28 cellular contexts compared by ENCODE assay signal in the genomic region with DNA sequence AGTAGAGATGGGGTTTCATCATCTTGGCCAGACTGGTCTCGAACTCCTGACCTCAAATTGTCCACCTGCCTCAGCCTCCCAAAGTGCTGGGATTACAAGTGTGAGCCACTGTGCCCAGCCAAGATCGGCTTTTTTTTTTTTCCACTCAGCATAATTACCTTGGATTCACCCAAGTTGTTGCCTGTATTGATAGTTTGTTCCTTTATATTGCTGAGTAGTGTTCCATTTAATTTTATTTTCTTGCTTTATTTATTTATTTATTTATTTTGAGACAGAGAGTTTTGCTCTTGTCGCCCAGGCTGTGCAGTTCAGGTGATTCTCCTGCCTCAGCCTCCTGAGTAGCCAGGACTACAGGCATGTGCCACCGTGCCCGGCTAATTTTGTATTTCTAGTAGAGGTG. TPM values are rescaled to one million over a fixed set of nuclear protein-coding genes. Genes with fewer than 3 reads are reported as not detected.
DNase-seq lines count a peak whose midpoint lies in the region; ATAC-seq and TF ChIP-seq lines count a peak whose summit lies in the region.
"Had no signal": no experiment of that assay in that cellular context is flagged by ENCODE, and none has a peak within 500 bp of the region (broad histone marks: within the 10 kb centered on the region; RNA-seq: fewer than 3 reads in every experiment).

No MANE protein-coding gene starts in this region.

- CTCF ChIA-PET in activated CD8-positive, alpha-beta T cell treated with anti-CD3 and anti-CD28 coated beads for 36 hours (lab: Charles Lee): no interaction called here
- CTCF ChIA-PET in activated CD8-positive, alpha-beta T cell treated with anti-CD3 and anti-CD28 coated beads, Interleukin-2, amount 10 ng/mL, durations not matched to agents 7 days and 5 days (lab: Charles Lee): no interaction called here
- CTCF ChIA-PET in CD8-positive, alpha-beta memory T cell (lab: Charles Lee): interaction anchor here (0.7 kb wide), 1 partner anchor 24 kb away, joined by 3 read pairs; no protein-coding TSS in a partner anchor

- H3K23ac ChIP-seq in trophoblast cell (ENCODE audit: low read length): no peak overlapping the region

- H3K36me3 Mint-ChIP-seq in activated CD8-positive, alpha-beta T cell treated with anti-CD3 and anti-CD28 coated beads for 36 hours (ENCODE audit: low read depth): peaks cover 40% of the 10 kb centered on the region
- peaks cover 28% of the 10 kb centered on the region for H3K36me3 Mint-ChIP-seq in activated CD8-positive, alpha-beta T cell treated with anti-CD3 and anti-CD28 coated beads, Interleukin-2, amount 10 ng/mL, durations not matched to agents 7 days and 5 days (ENCODE audit: low read depth)
- H3K36me3 Mint-ChIP-seq in CD8-positive, alpha-beta memory T cell: peaks cover 0 to 36% (median 3%) of the 10 kb centered on the region in 3 donors
- peaks cover 29% of the 10 kb centered on the region for H3K36me3 Mint-ChIP-seq in activated naive CD8-positive, alpha-beta T cell treated with anti-CD3 and anti-CD28 coated beads, Interleukin-2, amount 50 U/mL, for 24 hours (ENCODE audit: low read depth)

- H2BK5ac ChIP-seq in trophoblast cell (ENCODE audit: low read depth, low read length, poor library complexity): no peak overlapping the region

- WGBS in trophoblast cell (ENCODE audit: extremely low coverage, insufficient coverage, insufficient read length): no CpG with 5 or more reads among the region's 5 CpGs

- no peak overlapping the region for H3K27ac ChIP-seq in CD8-positive, alpha-beta memory T cell (ENCODE audit: low read depth, low read length)
- no peak overlapping the region for H3K27ac ChIP-seq in trophoblast cell (ENCODE audit: low read depth, low read length)
- H3K27ac ChIP-seq: esophagus muscularis mucosa, PC-9 had no signal

- H4K91ac ChIP-seq in trophoblast cell (ENCODE audit: low read depth, low read length): no peak overlapping the region

- H3K9me3 Mint-ChIP-seq in activated CD8-positive, alpha-beta T cell treated with anti-CD3 and anti-CD28 coated beads for 36 hours: no peaks in the 10 kb centered on the region
- no peaks in the 10 kb centered on the region for H3K9me3 Mint-ChIP-seq in activated CD8-positive, alpha-beta T cell treated with anti-CD3 and anti-CD28 coated beads, Interleukin-2, amount 10 ng/mL, durations not matched to agents 7 days and 5 days (ENCODE audit: insufficient read depth)
- H3K9me3 Mint-ChIP-seq in CD8-positive, alpha-beta memory T cell: no peaks in the 10 kb centered on the region
- H3K9me3 Mint-ChIP-seq in activated naive CD8-positive, alpha-beta T cell treated with anti-CD3 and anti-CD28 coated beads, Interleukin-2, amount 50 U/mL, for 24 hours: no peaks in the 10 kb centered on the region
- H3K9me3 Mint-ChIP-seq: endodermal cell, mesothelial cell of epicardium had no signal

- no peaks in the 10 kb centered on the region for H3K9me3 ChIP-seq in CD8-positive, alpha-beta memory T cell (ENCODE audit: low read length)
- H3K9me3 ChIP-seq in trophoblast cell (ENCODE audit: insufficient read depth, low read depth, low read length): no peaks in the 10 kb centered on the region
- H3K9me3 ChIP-seq in MG63: no peaks in the 10 kb centered on the region
- H3K9me3 ChIP-seq: esophagus muscularis mucosa had no signal

- H3K4me3 ChIP-seq in CD8-positive, alpha-beta memory T cell (ENCODE audit: low read length): no peak overlapping the region
- H3K4me3 ChIP-seq in trophoblast cell (ENCODE audit: low read depth, low read length) (no peak overlapping the region), MG63 (no peak overlapping the region)
- H3K4me3 ChIP-seq: esophagus muscularis mucosa, heart left ventricle, PC-9 had no signal

- H2AFZ ChIP-seq in trophoblast cell (ENCODE audit: insufficient read depth, low read length, poor library complexity): no peak overlapping the region
- H2AFZ ChIP-seq: PC-9 had no signal

- no peaks in the 10 kb centered on the region for H3K79me1 ChIP-seq in trophoblast cell (ENCODE audit: low read length)

- peaks cover 64% of the 10 kb centered on the region for H3K4me1 Mint-ChIP-seq in activated CD8-positive, alpha-beta T cell treated with anti-CD3 and anti-CD28 coated beads for 36 hours (ENCODE audit: low read depth)
- H3K4me1 Mint-ChIP-seq in activated CD8-positive, alpha-beta T cell treated with anti-CD3 and anti-CD28 coated beads, Interleukin-2, amount 10 ng/mL, durations not matched to agents 7 days and 5 days (ENCODE audit: low read depth): peaks cover 35% of the 10 kb centered on the region
- H3K4me1 Mint-ChIP-seq in CD8-positive, alpha-beta memory T cell: peaks cover 56 to 89% (median 79%) of the 10 kb centered on the region in 3 donors
- H3K4me1 Mint-ChIP-seq in activated naive CD8-positive, alpha-beta T cell treated with anti-CD3 and anti-CD28 coated beads, Interleukin-2, amount 50 U/mL, for 24 hours: peaks cover 74% of the 10 kb centered on the region

- H4K8ac ChIP-seq in trophoblast cell (ENCODE audit: low read depth, low read length): no peak overlapping the region

- H3K4me3 Mint-ChIP-seq in activated CD8-positive, alpha-beta T cell treated with anti-CD3 and anti-CD28 coated beads for 36 hours: no peak overlapping the region
- no peak overlapping the region for H3K4me3 Mint-ChIP-seq in activated CD8-positive, alpha-beta T cell treated with anti-CD3 and anti-CD28 coated beads, Interleukin-2, amount 10 ng/mL, durations not matched to agents 7 days and 5 days
- peak overlapping the region in 3 of 7 donors; percentile 40 to 68 (median 59) for H3K4me3 Mint-ChIP-seq in CD8-positive, alpha-beta memory T cell
- no peak overlapping the region for H3K4me3 Mint-ChIP-seq in activated naive CD8-positive, alpha-beta T cell treated with anti-CD3 and anti-CD28 coated beads, Interleukin-2, amount 50 U/mL, for 24 hours
- H3K4me3 Mint-ChIP-seq: endodermal cell, mesothelial cell of epicardium had no signal

- no peak for DNase-seq in activated CD8-positive, alpha-beta T cell treated with anti-CD3 and anti-CD28 coated beads for 36 hours
- no peak for DNase-seq in activated CD8-positive, alpha-beta T cell treated with anti-CD3 and anti-CD28 coated beads, Interleukin-2, amount 10 ng/mL, durations not matched to agents 7 days and 5 days
- DNase-seq in CD8-positive, alpha-beta memory T cell: no peak
- DNase-seq in activated naive CD8-positive, alpha-beta T cell treated with anti-CD3 and anti-CD28 coated beads, Interleukin-2, amount 50 U/mL, for 24 hours: no peak
- no peak for DNase-seq in trophoblast cell
- no peak for DNase-seq in GF-D8 (lab: John Stamatoyannopoulos, UW)
- DNase-seq in MG63: no peak
- DNase-seq: 8988T; activated CD4-positive, alpha-beta T cell treated with anti-CD3 and anti-CD28 coated beads for 1 hour; activated effector memory CD4-positive, alpha-beta T cell treated with Interleukin-2 at 50 U/mL for 16 hours; central memory CD4-positive, alpha-beta T cell; endodermal cell; foreskin fibroblast; HCEC 1CT; heart left ventricle; Karpas-422; MV-4-11; NCI-H1436; NCI-H2081 treated with DMSO at 0.1 percent for 48 hours; NCI-H226; NCI-H69; PC-9; stimulated activated CD4-positive, alpha-beta T cell treated with anti-CD3 and anti-CD28 coated beads, Interleukin-15, amount 100 ng/mL, for 24 hours; stimulated activated CD4-positive, alpha-beta T cell treated with anti-CD3 and anti-CD28 coated beads, Interleukin-4, amount 100 ng/mL, for 4 hours; T-helper 2 cell had no signal

- no peak overlapping the region for H3K9ac ChIP-seq in trophoblast cell (ENCODE audit: low read length)

- ATAC-seq in activated CD8-positive, alpha-beta T cell treated with anti-CD3 and anti-CD28 coated beads for 36 hours: no peak
- ATAC-seq in activated CD8-positive, alpha-beta T cell treated with anti-CD3 and anti-CD28 coated beads, Interleukin-2, amount 10 ng/mL, durations not matched to agents 7 days and 5 days: no peak
- ATAC-seq in activated naive CD8-positive, alpha-beta T cell treated with anti-CD3 and anti-CD28 coated beads, Interleukin-2, amount 50 U/mL, for 24 hours: no peak
- ATAC-seq in HG02798 (IDR thresholded peaks at IDR 0.05; ENCODE audit: poor library complexity, unreplicated experiment): no peak

- peaks cover 47% of the 10 kb centered on the region for H3K4me1 ChIP-seq in CD8-positive, alpha-beta memory T cell (ENCODE audit: insufficient read depth, low read length)
- no peaks in the 10 kb centered on the region for H3K4me1 ChIP-seq in trophoblast cell (ENCODE audit: control insufficient read depth in 1 of 2, insufficient read depth in 2 of 2, low read length in 2 of 2)

- H3K27me3 Mint-ChIP-seq in activated CD8-positive, alpha-beta T cell treated with anti-CD3 and anti-CD28 coated beads for 36 hours: no peaks in the 10 kb centered on the region
- no peaks in the 10 kb centered on the region for H3K27me3 Mint-ChIP-seq in activated CD8-positive, alpha-beta T cell treated with anti-CD3 and anti-CD28 coated beads, Interleukin-2, amount 10 ng/mL, durations not matched to agents 7 days and 5 days (ENCODE audit: low read depth)
- H3K27me3 Mint-ChIP-seq in CD8-positive, alpha-beta memory T cell: no peaks in the 10 kb centered on the region
- no peaks in the 10 kb centered on the region for H3K27me3 Mint-ChIP-seq in activated naive CD8-positive, alpha-beta T cell treated with anti-CD3 and anti-CD28 coated beads, Interleukin-2, amount 50 U/mL, for 24 hours

- H2BK120ac ChIP-seq in trophoblast cell (ENCODE audit: insufficient read depth, low read length, poor library complexity): no peak overlapping the region

- no peak overlapping the region for H3K14ac ChIP-seq in trophoblast cell (ENCODE audit: low read length)

- H3K18ac ChIP-seq in trophoblast cell (ENCODE audit: low read length): no peak overlapping the region

- POLR2A ChIA-PET in activated CD8-positive, alpha-beta T cell treated with anti-CD3 and anti-CD28 coated beads for 36 hours (lab: Charles Lee): interaction anchor here (1.4 kb wide), 1 partner anchor 78 kb away, joined by 3 read pairs; no protein-coding TSS in a partner anchor
- POLR2A ChIA-PET in activated CD8-positive, alpha-beta T cell treated with anti-CD3 and anti-CD28 coated beads, Interleukin-2, amount 10 ng/mL, durations not matched to agents 7 days and 5 days (lab: Charles Lee): no interaction called here
- POLR2A ChIA-PET in CD8-positive, alpha-beta memory T cell (lab: Charles Lee): interaction anchor here (0.7 kb wide), 1 partner anchor 10 kb away, joined by 3 read pairs; no protein-coding TSS in a partner anchor

- H3K27ac Mint-ChIP-seq in activated CD8-positive, alpha-beta T cell treated with anti-CD3 and anti-CD28 coated beads for 36 hours: peak overlapping the region; percentile 55
- no peak overlapping the region for H3K27ac Mint-ChIP-seq in activated CD8-positive, alpha-beta T cell treated with anti-CD3 and anti-CD28 coated beads, Interleukin-2, amount 10 ng/mL, durations not matched to agents 7 days and 5 days
- H3K27ac Mint-ChIP-seq in CD8-positive, alpha-beta memory T cell: peak overlapping the region in 7 of 8 donors; percentile 2 to 87 (median 56)
- peak overlapping the region; percentile 77 for H3K27ac Mint-ChIP-seq in activated naive CD8-positive, alpha-beta T cell treated with anti-CD3 and anti-CD28 coated beads, Interleukin-2, amount 50 U/mL, for 24 hours
- H3K27ac Mint-ChIP-seq: mesothelial cell of epicardium had no signal

- H3K27me3 ChIP-seq in CD8-positive, alpha-beta memory T cell (ENCODE audit: insufficient read depth, low read length, poor library complexity, severe bottlenecking): no peaks in the 10 kb centered on the region
- no peaks in the 10 kb centered on the region for H3K27me3 ChIP-seq in trophoblast cell (ENCODE audit: insufficient read depth, low read length)
- H3K27me3 ChIP-seq in MG63: no peaks in the 10 kb centered on the region
- H3K27me3 ChIP-seq: esophagus muscularis mucosa, heart left ventricle had no signal

- no peak overlapping the region for H3K4me2 ChIP-seq in trophoblast cell (ENCODE audit: low read length)
- H3K4me2 ChIP-seq: PC-9 had no signal

- no peak overlapping the region for H2BK12ac ChIP-seq in trophoblast cell (ENCODE audit: low read length)

- no peaks in the 10 kb centered on the region for H3K36me3 ChIP-seq in CD8-positive, alpha-beta memory T cell (ENCODE audit: insufficient read depth, low read length)
- H3K36me3 ChIP-seq in trophoblast cell (ENCODE audit: control insufficient read depth in 1 of 2, insufficient read depth in 2 of 2, low read length in 2 of 2) (peaks cover 0 to 5% of the 10 kb centered on the region in 2 experiments), MG63 (no peaks in the 10 kb centered on the region)

- TF ChIP-seq CTCF in activated CD8-positive, alpha-beta T cell treated with anti-CD3 and anti-CD28 coated beads for 36 hours (IDR thresholded peaks at IDR 0.05): no peak

- no peak overlapping the region for H2AK5ac ChIP-seq in trophoblast cell (ENCODE audit: low read length)

- peaks cover 4% of the 10 kb centered on the region for H3K79me2 ChIP-seq in trophoblast cell (ENCODE audit: control insufficient read depth, insufficient read depth, low read length, poor library complexity)

- intact Hi-C loops in activated CD8-positive, alpha-beta T cell treated with anti-CD3 and anti-CD28 coated beads for 36 hours (cut with micrococcal nuclease): no loop called here

- peak overlapping the region; percentile 79 for H3K4ac ChIP-seq in trophoblast cell (ENCODE audit: low read depth, low read length)

- H4K12ac ChIP-seq in trophoblast cell (ENCODE audit: low read depth, low read length): no peak overlapping the region

RNA-seq across cellular contexts. Expression of gene KMT2E, which starts 21.3 kb away (rescaled TPM):
- 10 to 100 TPM; 94.7 to 98.4 TPM for total RNA-seq in activated CD8-positive, alpha-beta T cell treated with anti-CD3 and anti-CD28 coated beads for 36 hours
- 100 to 1,000 TPM in 1 of 2 experiments, 10 to 100 TPM in 1; 95.1 to 105 TPM for total RNA-seq in activated CD8-positive, alpha-beta T cell treated with anti-CD3 and anti-CD28 coated beads, Interleukin-2, amount 10 ng/mL, durations not matched to agents 7 days and 5 days
- 10 to 100 TPM; 81.0 to 87.5 TPM for total RNA-seq in CD8-positive, alpha-beta memory T cell
- 237 TPM for polyA plus RNA-seq in CD8-positive, alpha-beta memory T cell
- 25.0 and 25.8 TPM in 2 replicates for polyA plus RNA-seq in trophoblast cell (2013)
- total RNA-seq in MG63 (2014; rRNA removed; shearing (Covaris generic); ENCODE audit: low replicate concordance): 5.1 and 6.7 TPM in 2 replicates

Comparison
In these comparisons a context has a peak if more than half of its experiments do, and no peak if none do; other contexts are left out.
1. RNA of gene KMT2E, which starts 21.3 kb away (total RNA-seq): 95.1 to 105 TPM in activated CD8-positive, alpha-beta T cell treated with anti-CD3 and anti-CD28 coated beads, Interleukin-2, amount 10 ng/mL, durations not matched to agents 7 days and 5 days, 94.7 to 98.4 TPM in activated CD8-positive, alpha-beta T cell treated with anti-CD3 and anti-CD28 coated beads for 36 hours and 81.0 to 87.5 TPM in CD8-positive, alpha-beta memory T cell; 5.1 to 6.7 TPM in MG63; every median in the first group is over 10 times any median in the second.